Comparison of ENCODE assay signal across 13 cellular contexts in genomic region chrX:17585006-17585405, GRCh38.
DNase-seq lines count a peak whose midpoint lies in the region; ATAC-seq and TF ChIP-seq lines count a peak whose summit lies in the region.
"Had no signal": no experiment of that assay in that cellular context is flagged by ENCODE, and none has a peak within 500 bp of the region (broad histone marks: within the 10 kb centered on the region; RNA-seq: fewer than 3 reads in every experiment).

No MANE protein-coding gene starts in this region.

- H2AK9ac ChIP-seq in IMR-90 (replicated peaks; ENCODE audit: low read depth, low read length, poor library complexity), result no peak overlapping the region

- POLR2A ChIA-PET in IMR-90 (lab: Charles Lee; ENCODE audit: unreplicated experiment), result no interaction called here

- in situ Hi-C loops in IMR-90 (cut with MboI; ENCODE audit: low sequenced_read_pairs), result no loop called here

- H2BK5ac ChIP-seq in IMR-90 (ENCODE audit: low read depth, low read length, poor library complexity, severe bottlenecking), result peak overlapping the region; percentile 4

- H3K79me1 ChIP-seq in IMR-90 (ENCODE audit: low read depth in 1 of 2, low read length in 2 of 2), result no peaks in the 10 kb centered on the region

- no peak overlapping the region for H2AFZ ChIP-seq in ACC112 (ENCODE audit: low read length, unreplicated experiment)
- H2AFZ ChIP-seq in IMR-90 (replicated peaks; ENCODE audit: low read length, poor library complexity), result no peak overlapping the region
- no peak overlapping the region for H2AFZ ChIP-seq in smooth muscle cell (ENCODE audit: low read depth)

- no peak overlapping the region for H3K9ac ChIP-seq in IMR-90 (ENCODE audit: low read depth, low read length)
- no peak overlapping the region for H3K9ac ChIP-seq in smooth muscle cell (ENCODE audit: low read depth)

- H3K27me3 ChIP-seq in ACC112 (ENCODE audit: insufficient read depth, low read length), result no peaks in the 10 kb centered on the region
- H3K27me3 ChIP-seq in IMR-90 (ENCODE audit: control insufficient read depth, insufficient read depth, low read length), result no peaks in the 10 kb centered on the region
- H3K27me3 ChIP-seq in smooth muscle cell (ENCODE audit: low read depth), result no peaks in the 10 kb centered on the region
- H3K27me3 ChIP-seq: BE2C had no signal

- peak overlapping the region; percentile 10 for H3K27ac Mint-ChIP-seq in chondrocyte (ENCODE audit: unreplicated experiment)
- no peak overlapping the region for H3K27ac Mint-ChIP-seq in T-helper 2 cell treated with Interferon-gamma antibody and Interleukin-4, amounts not matched to agents 5 μg/mL and 100 μg/mL, for 36 hours
- H3K27ac Mint-ChIP-seq: CD4-positive, alpha-beta memory T cell had no signal

- H2BK120ac ChIP-seq in IMR-90 (ENCODE audit: low read depth, low read length), result no peak overlapping the region

- H4K20me1 ChIP-seq in IMR-90 (ENCODE audit: insufficient read depth, low read length) (no peaks in the 10 kb centered on the region), smooth muscle cell (ENCODE audit: low read depth) (no peaks in the 10 kb centered on the region)

- peaks cover 63% of the 10 kb centered on the region for H3K4me1 Mint-ChIP-seq in chondrocyte (ENCODE audit: low read depth)
- H3K4me1 Mint-ChIP-seq in T-helper 2 cell treated with Interferon-gamma antibody and Interleukin-4, amounts not matched to agents 5 μg/mL and 100 μg/mL, for 36 hours (ENCODE audit: low read depth), result no peaks in the 10 kb centered on the region
- H3K4me1 Mint-ChIP-seq: CD4-positive, alpha-beta memory T cell had no signal

- no peak overlapping the region for H3K4me3 ChIP-seq in ACC112 (ENCODE audit: low read depth, low read length)
- H3K4me3 ChIP-seq in IMR-90 (ENCODE audit: insufficient read depth, low read depth, low read length), result no peak overlapping the region
- H3K4me3 ChIP-seq in smooth muscle cell, result no peak overlapping the region

- H2BK15ac ChIP-seq in IMR-90 (ENCODE audit: low read depth, low read length), result no peak overlapping the region

- CTCF ChIA-PET in IMR-90 (lab: Yijun Ruan, JAX), result interaction anchor here (0.6 to 0.7 kb wide), 2 partner anchors 854 to 1462 kb away, joined by 3 to 4 read pairs; partner anchors contain the start of gene GRPR

- TF ChIP-seq RAD21 in IMR-90 (IDR thresholded peaks at IDR 0.05; ENCODE audit: low read length), result no peak

- WGBS in IMR-90 (ENCODE audit: extremely low coverage in 2 of 2, insufficient read length in 1 of 2), 2 experiments, result no CpG with 5 or more reads among the region's 3 CpGs
- WGBS in smooth muscle cell (ENCODE audit: low lambda C conversion rate), result 66% methylated on average over 3 of the region's 3 CpGs

- H3K23ac ChIP-seq in IMR-90 (ENCODE audit: low read depth, low read length), result no peak overlapping the region

- H3K4me1 ChIP-seq in ACC112 (ENCODE audit: control insufficient read depth, insufficient read depth, low read length, unreplicated experiment), result peaks cover 29% of the 10 kb centered on the region
- H3K4me1 ChIP-seq in IMR-90 (ENCODE audit: control insufficient read depth, insufficient read depth, low read length), result peaks cover 12% of the 10 kb centered on the region
- H3K4me1 ChIP-seq in smooth muscle cell (ENCODE audit: low read depth), result no peaks in the 10 kb centered on the region
- H3K4me1 ChIP-seq: BE2C had no signal

- H3K4me3 Mint-ChIP-seq in chondrocyte (ENCODE audit: unreplicated experiment), result no peak overlapping the region
- H3K4me3 Mint-ChIP-seq in T-helper 2 cell treated with Interferon-gamma antibody and Interleukin-4, amounts not matched to agents 5 μg/mL and 100 μg/mL, for 36 hours, result no peak overlapping the region
- H3K4me3 Mint-ChIP-seq: CD4-positive, alpha-beta memory T cell had no signal

- H3K27ac ChIP-seq in ACC112 (ENCODE audit: low read depth, low read length), result peak overlapping the region; percentile 64; the same call in 1 of the 2 replicates
- H3K27ac ChIP-seq in IMR-90 (ENCODE audit: insufficient read depth, low read length), result no peak overlapping the region
- peak overlapping the region; percentile 44 for H3K27ac ChIP-seq in smooth muscle cell (ENCODE audit: low read depth)
- H3K27ac ChIP-seq: C4-2B had no signal

- no peak for ATAC-seq in IMR-90 (ENCODE audit: low read depth)
- no peak for ATAC-seq in HG03175 (IDR thresholded peaks at IDR 0.05; ENCODE audit: unreplicated experiment)
- ATAC-seq: HCT116 had no signal

- no peak overlapping the region for H4K8ac ChIP-seq in IMR-90 (ENCODE audit: low read depth in 2 of 2, low read length in 2 of 2)

- H3F3A ChIP-seq in smooth muscle cell (ENCODE audit: low read depth), result no peaks in the 10 kb centered on the region

- no peak overlapping the region for H3K4ac ChIP-seq in IMR-90 (ENCODE audit: low read depth, low read length)

- dilution Hi-C loops in IMR-90 (cut with HindIII; ENCODE audit: low sequenced_read_pairs, unreplicated experiment), result no loop called here

- no peak for TF ChIP-seq POLR2A in IMR-90 (IDR thresholded peaks at IDR 0.05; ENCODE audit: low read depth, low read length)

- peaks cover 3% of the 10 kb centered on the region; the same call in 1 of the 2 replicates for H3K9me1 ChIP-seq in IMR-90 (ENCODE audit: insufficient read depth, low read length)

- no peak overlapping the region for H4K91ac ChIP-seq in IMR-90 (ENCODE audit: insufficient read depth, low read depth, low read length)

- TF ChIP-seq CTCF in IMR-90 (conservative IDR thresholded peaks at IDR 0.05; ENCODE audit: low read depth, low read length), result no peak
- no peak for TF ChIP-seq CTCF in chondrocyte (IDR thresholded peaks at IDR 0.05)
- TF ChIP-seq CTCF in smooth muscle cell (IDR thresholded peaks at IDR 0.05; ENCODE audit: borderline replicate concordance, insufficient read depth, poor library complexity, severe bottlenecking), result no peak
- no peak for TF ChIP-seq CTCF in GM10266 (IDR thresholded peaks at IDR 0.05; ENCODE audit: control insufficient read depth, insufficient read depth, low read depth, missing control alignments)

- no peaks in the 10 kb centered on the region for H3K9me3 ChIP-seq in IMR-90 (ENCODE audit: control insufficient read depth, insufficient read depth, low read length)
- no peaks in the 10 kb centered on the region for H3K9me3 ChIP-seq in smooth muscle cell (replicated peaks; ENCODE audit: low read depth)
- H3K9me3 ChIP-seq: BE2C had no signal

- H2AK5ac ChIP-seq in IMR-90 (ENCODE audit: low read depth, low read length), result no peak overlapping the region

- H2BK20ac ChIP-seq in IMR-90 (ENCODE audit: low read depth, low read length), result no peak overlapping the region

- H3K27me3 Mint-ChIP-seq in chondrocyte (ENCODE audit: low read depth), result no peaks in the 10 kb centered on the region
- H3K27me3 Mint-ChIP-seq in T-helper 2 cell treated with Interferon-gamma antibody and Interleukin-4, amounts not matched to agents 5 μg/mL and 100 μg/mL, for 36 hours (ENCODE audit: low read depth), result no peaks in the 10 kb centered on the region
- H3K27me3 Mint-ChIP-seq: CD4-positive, alpha-beta memory T cell had no signal

- no peaks in the 10 kb centered on the region for H3K36me3 Mint-ChIP-seq in chondrocyte (ENCODE audit: low read depth)
- no peaks in the 10 kb centered on the region for H3K36me3 Mint-ChIP-seq in T-helper 2 cell treated with Interferon-gamma antibody and Interleukin-4, amounts not matched to agents 5 μg/mL and 100 μg/mL, for 36 hours (ENCODE audit: low read depth)
- H3K36me3 Mint-ChIP-seq: CD4-positive, alpha-beta memory T cell had no signal

- no peaks in the 10 kb centered on the region for H3K36me3 ChIP-seq in ACC112 (ENCODE audit: insufficient read depth, low read length)
- H3K36me3 ChIP-seq in IMR-90 (ENCODE audit: control insufficient read depth, insufficient read depth, low read length), result no peaks in the 10 kb centered on the region
- H3K36me3 ChIP-seq in smooth muscle cell (ENCODE audit: low read depth), result no peaks in the 10 kb centered on the region
- H3K36me3 ChIP-seq: BE2C had no signal

- H3K18ac ChIP-seq in IMR-90 (ENCODE audit: low read depth, low read length), result peak overlapping the region; percentile 49; the same call in 1 of the 2 replicates

- no peak for DNase-seq in IMR-90
- DNase-seq in chondrocyte (ENCODE audit: low spot score), result no peak
- DNase-seq in smooth muscle cell (lab: John Stamatoyannopoulos, UW; ENCODE audit: unreplicated experiment), result no peak
- no peak for DNase-seq in GM10266 (ENCODE audit: extremely low spot score)
- DNase-seq in T-helper 2 cell treated with Interferon-gamma antibody and Interleukin-4, amounts not matched to agents 5 μg/mL and 100 μg/mL, for 36 hours (ENCODE audit: low spot score), result no peak
- DNase-seq: BE2C; CD4-positive, alpha-beta memory T cell; DMS79; KG1 had no signal

- H3K14ac ChIP-seq in IMR-90 (replicated peaks; ENCODE audit: low read depth, low read length), result no peak overlapping the region

- intact Hi-C loops in IMR-90 (cut with micrococcal nuclease), result loop anchor here (5.0 kb wide), 1 partner anchor 758 kb away; no protein-coding TSS in a partner anchor

- no peak overlapping the region for H3K4me2 ChIP-seq in IMR-90 (ENCODE audit: low read depth, low read length)
- no peak overlapping the region for H3K4me2 ChIP-seq in smooth muscle cell

- H3K56ac ChIP-seq in IMR-90 (ENCODE audit: extremely low read depth, insufficient read depth, low read length), result no peak overlapping the region

- H3K79me2 ChIP-seq in ACC112 (ENCODE audit: control insufficient read depth, insufficient read depth, low read length, unreplicated experiment) (no peaks in the 10 kb centered on the region), smooth muscle cell (ENCODE audit: low read depth) (peaks cover 8% of the 10 kb centered on the region)

- peaks cover 2% of the 10 kb centered on the region for H3K9me3 Mint-ChIP-seq in chondrocyte (ENCODE audit: low read depth)
- H3K9me3 Mint-ChIP-seq in T-helper 2 cell treated with Interferon-gamma antibody and Interleukin-4, amounts not matched to agents 5 μg/mL and 100 μg/mL, for 36 hours, result no peaks in the 10 kb centered on the region
- H3K9me3 Mint-ChIP-seq: CD4-positive, alpha-beta memory T cell had no signal

- H4K5ac ChIP-seq in IMR-90 (ENCODE audit: low read depth, low read length), result no peak overlapping the region

- BruUV-seq in IMR-90 (replicated peaks; lab: Mats Ljungman, UMichigan), result no TSS peak

TF ChIP-seq in IMR-90, 13 proteins besides CTCF, POLR2A, EP300 and RAD21:
- no peak for TF ChIP-seq MAZ (IDR thresholded peaks at IDR 0.05; ENCODE audit: borderline replicate concordance, low read depth, low read length)
